2 cellular contexts compared by ENCODE assay signal in the genomic region with DNA sequence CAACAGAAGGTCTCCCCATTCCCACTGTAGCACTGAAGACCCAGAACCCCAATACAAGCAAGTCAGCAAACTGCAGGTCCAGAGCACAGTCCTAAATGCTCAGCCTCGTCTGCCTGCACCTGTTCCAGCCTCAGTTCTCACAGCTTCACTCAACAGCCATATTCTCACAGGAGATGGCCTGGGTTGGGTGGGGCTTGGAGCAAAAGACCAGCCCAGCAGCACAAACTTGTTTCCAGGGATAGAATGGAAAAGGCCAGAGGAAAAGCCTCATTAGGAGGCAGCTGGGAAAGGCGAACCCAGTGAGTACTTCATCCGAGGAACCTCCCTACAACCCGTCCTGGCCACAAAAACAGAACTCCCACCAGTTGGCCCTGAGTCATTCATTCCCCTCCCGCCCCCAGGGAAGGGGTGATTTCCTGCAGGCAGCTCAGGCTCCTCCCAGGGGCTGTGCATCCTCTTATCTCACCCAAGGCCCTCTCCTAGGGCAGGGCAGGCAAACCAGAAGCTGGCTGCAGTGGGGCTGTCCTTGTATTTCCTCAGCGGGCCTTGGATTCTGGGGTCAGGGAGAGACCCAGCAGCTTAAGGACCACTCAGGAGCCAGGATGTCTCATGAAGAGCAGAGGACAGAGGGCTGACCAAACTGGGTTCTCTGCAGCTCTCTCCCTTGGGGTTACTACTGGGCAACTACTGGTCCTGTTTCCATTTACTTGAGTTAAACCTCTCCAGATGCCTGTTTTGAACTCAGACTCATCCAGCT.
TF ChIP-seq lines count a peak whose summit lies in the region.

No MANE protein-coding gene starts in this region.

TF ChIP-seq in SK-N-SH, 30 proteins besides CTCF, POLR2A, EP300 and RAD21:
- no peak for TF ChIP-seq RXRA (IDR thresholded peaks at IDR 0.05; ENCODE audit: borderline replicate concordance, low read depth)
- TF ChIP-seq, protein P1, sequence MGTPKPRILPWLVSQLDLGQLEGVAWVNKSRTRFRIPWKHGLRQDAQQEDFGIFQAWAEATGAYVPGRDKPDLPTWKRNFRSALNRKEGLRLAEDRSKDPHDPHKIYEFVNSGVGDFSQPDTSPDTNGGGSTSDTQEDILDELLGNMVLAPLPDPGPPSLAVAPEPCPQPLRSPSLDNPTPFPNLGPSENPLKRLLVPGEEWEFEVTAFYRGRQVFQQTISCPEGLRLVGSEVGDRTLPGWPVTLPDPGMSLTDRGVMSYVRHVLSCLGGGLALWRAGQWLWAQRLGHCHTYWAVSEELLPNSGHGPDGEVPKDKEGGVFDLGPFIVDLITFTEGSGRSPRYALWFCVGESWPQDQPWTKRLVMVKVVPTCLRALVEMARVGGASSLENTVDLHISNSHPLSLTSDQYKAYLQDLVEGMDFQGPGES (IDR thresholded peaks at IDR 0.05; ENCODE audit: low read depth, low read length), result no peak
- TF ChIP-seq, protein P2, sequence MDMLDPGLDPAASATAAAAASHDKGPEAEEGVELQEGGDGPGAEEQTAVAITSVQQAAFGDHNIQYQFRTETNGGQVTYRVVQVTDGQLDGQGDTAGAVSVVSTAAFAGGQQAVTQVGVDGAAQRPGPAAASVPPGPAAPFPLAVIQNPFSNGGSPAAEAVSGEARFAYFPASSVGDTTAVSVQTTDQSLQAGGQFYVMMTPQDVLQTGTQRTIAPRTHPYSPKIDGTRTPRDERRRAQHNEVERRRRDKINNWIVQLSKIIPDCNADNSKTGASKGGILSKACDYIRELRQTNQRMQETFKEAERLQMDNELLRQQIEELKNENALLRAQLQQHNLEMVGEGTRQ (IDR thresholded peaks at IDR 0.05; ENCODE audit: borderline replicate concordance, low read depth, low read length), result no peak
- no peak for TF ChIP-seq PBX3 (IDR thresholded peaks at IDR 0.05)
- no peak for TF ChIP-seq RFX5 (IDR thresholded peaks at IDR 0.05; ENCODE audit: low read length)
- no peak for TF ChIP-seq SMC3 (IDR thresholded peaks at IDR 0.05; ENCODE audit: low read depth, low read length)
- TF ChIP-seq EZH2phosphoT487 (IDR thresholded peaks at IDR 0.05; ENCODE audit: borderline replicate concordance, low read depth), result no peak
- no peak for TF ChIP-seq ELF1 (IDR thresholded peaks at IDR 0.05)
- TF ChIP-seq USF1 (IDR thresholded peaks at IDR 0.05; ENCODE audit: borderline replicate concordance, low read depth), result no peak
- no peak for TF ChIP-seq TCF12 (IDR thresholded peaks at IDR 0.05)
- no peak for TF ChIP-seq GABPA (IDR thresholded peaks at IDR 0.05; ENCODE audit: low read depth)
- no peak for TF ChIP-seq TAF1 (IDR thresholded peaks at IDR 0.05; ENCODE audit: borderline replicate concordance, low read depth, low read length)
- no peak for TF ChIP-seq GATA2 (CRISPR knock-in tag; IDR thresholded peaks at IDR 0.05)
- no peak for TF ChIP-seq MAX (IDR thresholded peaks at IDR 0.05; ENCODE audit: low read depth)
- no peak for TF ChIP-seq ZBTB33 (IDR thresholded peaks at IDR 0.05; ENCODE audit: borderline replicate concordance, low read depth)
- TF ChIP-seq JUND (IDR thresholded peaks at IDR 0.05), result no peak
- TF ChIP-seq FOXJ3 (CRISPR knock-in tag; IDR thresholded peaks at IDR 0.05), result no peak
- no peak for TF ChIP-seq NRF1 (IDR thresholded peaks at IDR 0.05; ENCODE audit: low read depth, low read length)

TF ChIP-seq in H1, 55 proteins besides CTCF, POLR2A, EP300 and RAD21:
- TF ChIP-seq TAF1 (IDR thresholded peaks at IDR 0.05; ENCODE audit: low read depth, low read length), result 0 out of 2 replicates have a peak, but pooled peaks have one; percentile 7
- no peak for TF ChIP-seq GTF2F1 (IDR thresholded peaks at IDR 0.05; ENCODE audit: borderline replicate concordance, low read depth, low read length)
